In genomic region chr13:50911937-50912624, GRCh38 we compare ENCODE assay signal across 8 cellular contexts. TPM values are rescaled to one million over a fixed set of nuclear protein-coding genes. Genes with fewer than 3 reads are reported as not detected.
DNase-seq lines count a peak whose midpoint lies in the region; ATAC-seq and TF ChIP-seq lines count a peak whose summit lies in the region.

No MANE protein-coding gene starts in this region.

- no peaks in the 10 kb centered on the region for H3K9me3 Mint-ChIP-seq in activated naive CD8-positive, alpha-beta T cell treated with anti-CD3 and anti-CD28 coated beads, Interleukin-2, amount 50 U/mL, for 24 hours

- H3K4me3 Mint-ChIP-seq in activated naive CD8-positive, alpha-beta T cell treated with anti-CD3 and anti-CD28 coated beads, Interleukin-2, amount 50 U/mL, for 24 hours: peak overlapping the region; percentile 87

- peak; percentile 78 for TF ChIP-seq CTCF in GM12875 (IDR thresholded peaks at IDR 0.05; ENCODE audit: borderline replicate concordance, insufficient read depth, low read depth, low read length)
- peak; percentile 65 for TF ChIP-seq CTCF in SU-DHL-6 (IDR thresholded peaks at IDR 0.05; ENCODE audit: insufficient read depth, low read length, poor library complexity, severe bottlenecking)
- peak; percentile 77 to 91 (median 86) for TF ChIP-seq CTCF in heart left ventricle (IDR thresholded peaks at IDR 0.05)
- peak; percentile 83 for TF ChIP-seq CTCF in psoas muscle (IDR thresholded peaks at IDR 0.05)

- no peaks in the 10 kb centered on the region for H3K9me2 ChIP-seq in SU-DHL-6 (replicated peaks; ENCODE audit: insufficient read depth, low read length)

- no peaks in the 10 kb centered on the region; the same call in 1 of the 2 replicates for H4K20me1 ChIP-seq in SU-DHL-6 (ENCODE audit: low read depth, low read length)

- peak overlapping the region; percentile 88 for H3K27ac Mint-ChIP-seq in activated naive CD8-positive, alpha-beta T cell treated with anti-CD3 and anti-CD28 coated beads, Interleukin-2, amount 50 U/mL, for 24 hours

- H3K27me3 Mint-ChIP-seq in activated naive CD8-positive, alpha-beta T cell treated with anti-CD3 and anti-CD28 coated beads, Interleukin-2, amount 50 U/mL, for 24 hours: no peaks in the 10 kb centered on the region

- H3K36me3 ChIP-seq in SU-DHL-6 (ENCODE audit: low read length) (no peaks in the 10 kb centered on the region), heart left ventricle (no peaks in the 10 kb centered on the region), psoas muscle (ENCODE audit: insufficient read depth in 1 of 2, low read depth in 1 of 2) (no peaks in the 10 kb centered on the region), aorta (ENCODE audit: control insufficient read depth in 1 of 2, insufficient read depth in 2 of 2, low read length in 1 of 2) (no peaks in the 10 kb centered on the region)

- H3K9ac ChIP-seq in SU-DHL-6 (ENCODE audit: low read length): peak overlapping the region; percentile 98

- H3K27ac ChIP-seq in SU-DHL-6 (ENCODE audit: low read depth, low read length) (peak overlapping the region; percentile 82), heart left ventricle (peak overlapping the region in 7 of 12 donors; percentile 1 to 93 (median 89)), psoas muscle (no peak overlapping the region), aorta (ENCODE audit: low read depth in 1 of 2, low read length in 2 of 2) (no peak overlapping the region)

- H3K36me3 Mint-ChIP-seq in activated naive CD8-positive, alpha-beta T cell treated with anti-CD3 and anti-CD28 coated beads, Interleukin-2, amount 50 U/mL, for 24 hours (ENCODE audit: low read depth): peaks cover 5% of the 10 kb centered on the region

- H3K9me3 ChIP-seq in SU-DHL-6 (ENCODE audit: insufficient read depth, low read length): no peaks in the 10 kb centered on the region
- H3K9me3 ChIP-seq in heart left ventricle: no peaks in the 10 kb centered on the region
- no peaks in the 10 kb centered on the region for H3K9me3 ChIP-seq in psoas muscle
- H3K9me3 ChIP-seq in aorta (ENCODE audit: control insufficient read depth, low read length): no peaks in the 10 kb centered on the region

- H3K4me1 ChIP-seq in heart left ventricle (peaks cover 0 to 69% (median 46%) of the 10 kb centered on the region in 12 donors), psoas muscle (no peaks in the 10 kb centered on the region), aorta (ENCODE audit: control insufficient read depth in 1 of 2, insufficient read depth in 2 of 2, low read length in 2 of 2) (no peaks in the 10 kb centered on the region)

- H3K4me2 ChIP-seq in SU-DHL-6 (ENCODE audit: low read depth, low read length, poor library complexity, severe bottlenecking): peak overlapping the region; percentile 89

- H3F3A ChIP-seq in SU-DHL-6 (ENCODE audit: insufficient read depth): peaks cover 35% of the 10 kb centered on the region

- H3K79me2 ChIP-seq in SU-DHL-6 (ENCODE audit: insufficient read depth, low read length): peaks cover 68% of the 10 kb centered on the region

- H3K4me1 Mint-ChIP-seq in activated naive CD8-positive, alpha-beta T cell treated with anti-CD3 and anti-CD28 coated beads, Interleukin-2, amount 50 U/mL, for 24 hours: peaks cover 64% of the 10 kb centered on the region

- WGBS in heart left ventricle, 4 donors: 20 to 32% (median 27%) methylated on average over 4 of the region's 4 CpGs
- WGBS in psoas muscle, 3 donors: 26 to 28% (median 28%) methylated on average over 4 of the region's 4 CpGs
- 8 to 14% methylated on average over 4 of the region's 4 CpGs for WGBS in aorta, 2 donors

- peak overlapping the region; percentile 93 for H3K4me3 ChIP-seq in GM12875 (ENCODE audit: low read depth, low read length)
- H3K4me3 ChIP-seq in SU-DHL-6 (ENCODE audit: insufficient read depth, low read length, poor library complexity, severe bottlenecking): peak overlapping the region; percentile 92
- H3K4me3 ChIP-seq in heart left ventricle: peak overlapping the region in 1 of 12 donors; percentile 70
- H3K4me3 ChIP-seq in psoas muscle: no peak overlapping the region
- no peak overlapping the region for H3K4me3 ChIP-seq in aorta (ENCODE audit: low read length in 2 of 2)

- H3K27me3 ChIP-seq in SU-DHL-6 (ENCODE audit: low read length) (no peaks in the 10 kb centered on the region), heart left ventricle (no peaks in the 10 kb centered on the region), psoas muscle (ENCODE audit: insufficient read depth in 3 of 3, low read length in 2 of 3) (no peaks in the 10 kb centered on the region), aorta (ENCODE audit: control insufficient read depth in 1 of 2, insufficient read depth in 2 of 2, low read length in 1 of 2) (no peaks in the 10 kb centered on the region)

- ATAC-seq in HG02759 (IDR thresholded peaks at IDR 0.05; ENCODE audit: unreplicated experiment): peak; percentile 47
- peak; percentile 75 for ATAC-seq in activated naive CD8-positive, alpha-beta T cell treated with anti-CD3 and anti-CD28 coated beads, Interleukin-2, amount 50 U/mL, for 24 hours
- peak; percentile 45 to 60 (median 52) for ATAC-seq in heart left ventricle
- ATAC-seq in psoas muscle: peak; percentile 39 to 63 (median 50)
- peak; percentile 67 for ATAC-seq in aorta (ENCODE audit: low FRiP score)

- no peak for TF ChIP-seq POLR2A in heart left ventricle (IDR thresholded peaks at IDR 0.05)

- intact Hi-C loops in heart left ventricle (cut with DNase I): loop anchor here (2.0 to 10.0 kb wide), 21 partner anchors 105 to 1247 kb away; partner anchors contain the start of gene TRIM13 (in 2 of the 10)
- intact Hi-C loops in psoas muscle (cut with DNase I): loop anchor here (5.0 to 10.0 kb wide), 4 partner anchors 375 to 975 kb away; partner anchors contain the start of gene SPRYD7 (in 1 of the 2)
- intact Hi-C loops in aorta (cut with DNase I): loop anchor here in 1 of 2 donors (5.0 to 10.0 kb wide), 4 partner anchors 377 to 937 kb away; no protein-coding TSS in a partner anchor

- H2AFZ ChIP-seq in SU-DHL-6 (ENCODE audit: low read depth, low read length, severe bottlenecking): no peak overlapping the region

- DNase-seq in NCI-H128 (lab: John Stamatoyannopoulos, UW; ENCODE audit: unreplicated experiment) (peak; percentile 86), heart left ventricle (peak; percentile 84 to 90 (median 86)), psoas muscle (peak; percentile 86 to 90), aorta (peak; percentile 93 to 95)
- peak; percentile 95 for DNase-seq in activated naive CD8-positive, alpha-beta T cell treated with anti-CD3 and anti-CD28 coated beads, Interleukin-2, amount 50 U/mL, for 24 hours

RNA-seq across cellular contexts. Expression of gene RNASEH2B, which starts 2.5 kb away (rescaled TPM):
- total RNA-seq in heart left ventricle (10 to 100 TPM; 22.7 to 53.1 (median 43.4) TPM), psoas muscle (10 to 100 TPM; 10.6 to 20.7 (median 17.1) TPM), aorta (10 to 100 TPM; 27.7 to 36.6 TPM)
- polyA plus RNA-seq in heart left ventricle (10 to 100 TPM; 28.5 to 61.9 TPM), psoas muscle (10 to 100 TPM; 10.7 to 18.3 (median 11.6) TPM), aorta (10 to 100 TPM; 46.5 to 72.0 TPM)

Comparison
In these comparisons a context has a peak if more than half of its experiments do, and no peak if none do; other contexts are left out.
1. H3K4me3 ChIP-seq: peak in GM12875 (single experiment) and SU-DHL-6 (single experiment); none in psoas muscle (single experiment) and aorta (0 of 2).
2. H3K27ac ChIP-seq: peak in SU-DHL-6 (single experiment) and heart left ventricle (7 of 12); none in psoas muscle (single experiment) and aorta (0 of 2).
3. Peak in every context shown above with its lines, with median percentiles within 50 percentile points of each other: CTCF ChIP-seq, ATAC-seq and DNase-seq.